In the genomic region with DNA sequence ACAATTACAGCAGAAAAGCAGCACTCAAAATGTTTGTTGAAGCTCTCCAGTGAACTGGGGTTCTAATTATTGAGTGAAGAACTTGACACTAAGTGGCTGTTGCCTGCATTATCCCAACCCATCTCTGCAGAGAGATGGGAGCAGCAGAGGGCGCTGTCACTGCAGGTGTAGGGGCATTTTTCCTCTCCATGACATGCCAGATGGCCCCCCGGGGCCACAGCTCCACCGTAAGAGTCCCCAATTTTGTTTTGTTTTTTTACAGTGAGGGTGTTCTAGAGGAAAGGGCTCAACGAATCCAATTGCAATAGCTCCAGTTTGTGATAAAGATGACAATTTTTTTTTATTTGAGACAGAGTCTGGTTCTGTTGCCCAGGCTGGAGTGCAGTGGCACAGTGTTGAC, we compare ENCODE assay signal across 8 cellular contexts. TPM values are rescaled to one million over a fixed set of nuclear protein-coding genes. Genes with fewer than 3 reads are reported as not detected.
DNase-seq lines count a peak whose midpoint lies in the region; ATAC-seq, FAIRE-seq and TF ChIP-seq lines count a peak whose summit lies in the region.

No MANE protein-coding gene starts in this region.

- intact Hi-C loops in OCI-LY7 (cut with micrococcal nuclease; ENCODE audit: unreplicated experiment) (no loop called here), GM12878 (cut with micrococcal nuclease; ENCODE audit: unreplicated experiment) (loop anchor here (2.0 to 5.0 kb wide), 2 partner anchors 53 to 329 kb away; partner anchors contain the start of gene LTV1)

- CTCF ChIA-PET in HEK293T (lab: Yijun Ruan, JAX) (interaction anchor here (0.7 to 2.6 kb wide), 4 partner anchors 22 to 500 kb away, joined by 3 to 16 read pairs (median 4); no protein-coding TSS in a partner anchor), OCI-LY7 (lab: Charles Lee; ENCODE audit: unreplicated experiment) (no interaction called here), GM12878 (lab: Yijun Ruan, JAX) (interaction anchor here (0.6 to 5.3 kb wide), 50 partner anchors 8 to 1222 kb away, joined by 3 to 44 read pairs (median 4); partner anchors contain the start of genes ADAT2, LTV1, PEX3 and SF3B5)

- peaks cover 33% of the 10 kb centered on the region for H3K4me1 Mint-ChIP-seq in neural crest cell

- H3K4me3 ChIP-seq in DOHH2 (ENCODE audit: low read length) (no peak overlapping the region), OCI-LY7 (ENCODE audit: low read depth, low read length, poor library complexity, severe bottlenecking) (no peak overlapping the region), GM12878 (no peak overlapping the region)

- no peak overlapping the region for H3K27ac Mint-ChIP-seq in neural crest cell (ENCODE audit: unreplicated experiment)

- POLR2A ChIA-PET in HEK293T (lab: Yijun Ruan, JAX) = no interaction called here
- POLR2A ChIA-PET in OCI-LY7 (lab: Charles Lee) = interaction anchor here (1.2 kb wide), 1 partner anchor 34 kb away, joined by 3 read pairs; no protein-coding TSS in a partner anchor
- POLR2A ChIA-PET in GM12878 (lab: Charles Lee) = interaction anchor here (1.0 to 1.5 kb wide), 3 partner anchors 21 to 330 kb away, joined by 3 to 4 read pairs (median 3); partner anchors contain the start of gene LTV1

- H4K20me1 ChIP-seq in DOHH2 (ENCODE audit: control insufficient read depth, insufficient read depth, low read depth, low read length) (no peaks in the 10 kb centered on the region), OCI-LY7 (ENCODE audit: insufficient read depth, low read length) (no peaks in the 10 kb centered on the region), GM12878 (ENCODE audit: control insufficient read depth, insufficient read depth) (no peaks in the 10 kb centered on the region)

- H3K27ac ChIP-seq in DOHH2 (ENCODE audit: low read depth, low read length) = no peak overlapping the region
- H3K27ac ChIP-seq in OCI-LY7 (ENCODE audit: low read depth, low read length, poor library complexity, severe bottlenecking) = no peak overlapping the region
- H3K27ac ChIP-seq in GM12878 (ENCODE audit: control insufficient read depth, insufficient read depth) = no peak overlapping the region

- no peaks in the 10 kb centered on the region for H3K79me2 ChIP-seq in DOHH2 (ENCODE audit: control insufficient read depth, low read length)
- no peaks in the 10 kb centered on the region for H3K79me2 ChIP-seq in OCI-LY7 (ENCODE audit: insufficient read depth, low read depth, low read length)
- H3K79me2 ChIP-seq in GM12878 (ENCODE audit: control insufficient read depth, insufficient read depth, low read length) = peaks cover 18% of the 10 kb centered on the region

- no peaks in the 10 kb centered on the region for H3F3A ChIP-seq in DOHH2 (ENCODE audit: control insufficient read depth, insufficient read depth)

- H3K4me1 ChIP-seq in DOHH2 (ENCODE audit: control insufficient read depth, low read length) = peaks cover 20% of the 10 kb centered on the region
- no peaks in the 10 kb centered on the region for H3K4me1 ChIP-seq in OCI-LY7 (ENCODE audit: insufficient read depth, low read length, poor library complexity, severe bottlenecking)
- H3K4me1 ChIP-seq in GM12878 (ENCODE audit: control insufficient read depth, insufficient read depth, low read length) = peaks cover 16% of the 10 kb centered on the region

- H3K36me3 Mint-ChIP-seq in neural crest cell (ENCODE audit: low read depth) = no peaks in the 10 kb centered on the region

- peaks cover 6% of the 10 kb centered on the region for H3K27me3 Mint-ChIP-seq in neural crest cell (ENCODE audit: low read depth)

- FAIRE-seq in GM12878 (lab: Jason Lieb, UNC) = no peak

- H2AFZ ChIP-seq in OCI-LY7 (ENCODE audit: low read length) (no peak overlapping the region), GM12878 (ENCODE audit: control insufficient read depth, low read depth, low read length) (no peak overlapping the region)

- no peak for TF ChIP-seq POLR2A in GM12878 (IDR thresholded peaks at IDR 0.05; ENCODE audit: low read depth, low read length)

- TF ChIP-seq CTCF in DOHH2 (IDR thresholded peaks at IDR 0.05; ENCODE audit: low read depth, low read length, poor library complexity, severe bottlenecking) (peak; percentile 63), OCI-LY7 (conservative IDR thresholded peaks at IDR 0.05; ENCODE audit: low read length) (peak; percentile 62), GM12878 (IDR thresholded peaks at IDR 0.05 in 2 of 3, conservative IDR thresholded peaks at IDR 0.05 in 1 of 3; ENCODE audit: control insufficient read depth in 2 of 3, extremely low read depth in 1 of 3, insufficient read depth in 1 of 3, low read depth in 3 of 3, low read length in 3 of 3) (peak; percentile 60 to 72 (median 70)), neural crest cell (conservative IDR thresholded peaks at IDR 0.05) (peak; percentile 47)

- peak overlapping the region; percentile 54 for H3K4me3 Mint-ChIP-seq in neural crest cell

- 16% methylated on average over 4 of the region's 4 CpGs for WGBS in GM12878 (ENCODE audit: insufficient coverage, insufficient replicate concordance, low lambda C conversion rate, missing lambda C conversion rate)

- no peak for TF ChIP-seq EP300 in GM12878 (IDR thresholded peaks at IDR 0.05; ENCODE audit: borderline replicate concordance in 1 of 2, control insufficient read depth in 1 of 2, low read depth in 2 of 2, low read length in 2 of 2)

- in situ Hi-C loops in GM12878 (cut with MboI) = no loop called here

- DNase-seq in HEK293T (ENCODE audit: extremely low spot score) = peak; percentile 65
- DNase-seq in OCI-LY7 (ENCODE audit: low spot score) = no peak
- no peak for DNase-seq in GM12878 (ENCODE audit: low read depth, low spot score)
- DNase-seq in neural crest cell (ENCODE audit: low read depth, low spot score) = no peak

- H3K36me3 ChIP-seq in DOHH2 (ENCODE audit: control insufficient read depth, low read length) (no peaks in the 10 kb centered on the region), OCI-LY7 (ENCODE audit: insufficient read depth, low read length) (no peaks in the 10 kb centered on the region), GM12878 (ENCODE audit: control insufficient read depth in 2 of 2, insufficient read depth in 2 of 2, low read length in 1 of 2) (no peaks in the 10 kb centered on the region)

- H3K9me3 ChIP-seq in DOHH2 (ENCODE audit: control insufficient read depth, insufficient read depth, low read length) = no peaks in the 10 kb centered on the region
- H3K9me3 ChIP-seq in OCI-LY7 (ENCODE audit: low read length) = no peaks in the 10 kb centered on the region
- no peaks in the 10 kb centered on the region for H3K9me3 ChIP-seq in GM12878 (replicated peaks; ENCODE audit: control insufficient read depth, insufficient read depth, low read length)

- H3K27me3 ChIP-seq in DOHH2 (ENCODE audit: control insufficient read depth, low read length) = no peaks in the 10 kb centered on the region
- no peaks in the 10 kb centered on the region for H3K27me3 ChIP-seq in GM12878 (replicated peaks in 1 of 2; ENCODE audit: control insufficient read depth in 2 of 2, insufficient read depth in 2 of 2, low read length in 1 of 2)

- H3K9me2 ChIP-seq in DOHH2 (replicated peaks; ENCODE audit: control insufficient read depth, low read length) = no peaks in the 10 kb centered on the region
- no peaks in the 10 kb centered on the region for H3K9me2 ChIP-seq in OCI-LY7 (ENCODE audit: insufficient read depth, low read length)

- SMC1A ChIA-PET in GM12878 (lab: Charles Lee; ENCODE audit: uncharacterized antibody, unreplicated experiment) = interaction anchor here (0.6 to 4.3 kb wide), 24 partner anchors 9 to 577 kb away, joined by 3 to 35 read pairs (median 3); no protein-coding TSS in a partner anchor

- RAD21 ChIA-PET in GM12878 (lab: Charles Lee; ENCODE audit: unreplicated experiment) = interaction anchor here (0.6 to 2.1 kb wide), 14 partner anchors 13 to 826 kb away, joined by 3 to 12 read pairs (median 3); partner anchors contain the start of gene STX11

- peak; percentile 74 for TF ChIP-seq RAD21 in GM12878 (IDR thresholded peaks at IDR 0.05; ENCODE audit: insufficient read depth, low read depth, low read length)

- BruUV-seq in OCI-LY7 (replicated peaks; lab: Mats Ljungman, UMichigan) = no TSS peak
- BruUV-seq in GM12878 (replicated peaks; lab: Mats Ljungman, UMichigan) = no TSS peak

- H3K9ac ChIP-seq in GM12878 (ENCODE audit: control insufficient read depth, insufficient read depth, low read length) = no peak overlapping the region

- H3K4me2 ChIP-seq in DOHH2 (ENCODE audit: low read length) = no peak overlapping the region
- H3K4me2 ChIP-seq in OCI-LY7 (ENCODE audit: low read length) = no peak overlapping the region
- no peak overlapping the region for H3K4me2 ChIP-seq in GM12878 (ENCODE audit: control insufficient read depth, insufficient read depth)

- peaks cover 2% of the 10 kb centered on the region for H3K9me3 Mint-ChIP-seq in neural crest cell

- ATAC-seq in GM12878 (peak; percentile 41), HG03025 (IDR thresholded peaks at IDR 0.05; ENCODE audit: low FRiP score, unreplicated experiment) (no peak), HG02870 (IDR thresholded peaks at IDR 0.05; ENCODE audit: unreplicated experiment) (no peak), GM18873 (IDR thresholded peaks at IDR 0.05; ENCODE audit: low FRiP score, unreplicated experiment) (no peak)

TF ChIP-seq in HEK293T, 16 proteins besides CTCF, POLR2A, EP300 and RAD21 (continues in another document):
- TF ChIP-seq FOXA1 (IDR thresholded peaks at IDR 0.05) = no peak
- no peak for TF ChIP-seq ARNT (IDR thresholded peaks at IDR 0.05)
- no peak for TF ChIP-seq FOXM1 (IDR thresholded peaks at IDR 0.05; ENCODE audit: borderline replicate concordance)

TF ChIP-seq in GM12878, 131 proteins besides CTCF, POLR2A, EP300 and RAD21 (continues in another document):
- 0 out of 2 replicates have a peak, but pooled peaks have one; percentile 58 for TF ChIP-seq IRF4 (IDR thresholded peaks at IDR 0.05; ENCODE audit: low read depth, low read length)

RNA-seq across cellular contexts. Expression of gene FUCA2, which starts 1.9 kb away (rescaled TPM):
- not detected in 2 replicates for total RNA-seq in OCI-LY7 (2014; rRNA removed; shearing (Covaris generic))
- total RNA-seq in OCI-LY7 (2022) (not detected in 2 replicates), GM12878 (2014; rRNA removed) (19.5 and 19.7 TPM in 2 replicates), GM12878 (2014; rRNA removed; fragmentation: Illumina TruSeq; extraction: Trizol) (22.2 and 22.3 TPM in 2 replicates), GM12878 (2021) (33.2 and 33.6 TPM in 2 replicates), neural crest cell (48.9 and 52.3 TPM in 2 replicates)
- total RNA-seq in GM12878 (2013; cell fraction: nucleolus; rRNA removed) = 22.0 and 22.3 TPM in 2 replicates
- polyA plus RNA-seq in GM12878 (2011; ENCODE audit: low read depth) = 17.9 TPM
- polyA plus RNA-seq in GM12878 (2011; rRNA removed) (19.2 and 23.5 TPM in 2 replicates), GM12878 (2014; fragmentation: Illumina TruSeq; extraction: Trizol) (22.2 and 28.2 TPM in 2 replicates), GM12878 (2014; fragmentation: Nextera tagmentation; extraction: Ambion mirVana) (10 to 100 TPM in 1 of 2 experiments, 1 to 10 TPM in 1; 5.7 to 11.8 TPM), GM12878 (2014; rRNA removed) (20.8 and 21.1 TPM in 2 replicates), GM12878 (2016; fragmentation: Nextera tagmentation; extraction: Ambion mirVana) (10 to 100 TPM; 35.0 to 36.2 TPM)
- polyA plus RNA-seq in GM12878 (2011; cell fraction: cytosol; rRNA removed) = 12.1 and 13.8 TPM in 2 replicates
- 11.3 and 12.5 TPM in 2 replicates for polyA plus RNA-seq in GM12878 (2011; cell fraction: nucleus; rRNA removed)
- 17.7 and 18.7 TPM in 2 replicates for polyA plus RNA-seq in GM12878 (2012)
- 8.8 and 9.1 TPM in 2 replicates for polyA minus RNA-seq in GM12878 (2011; rRNA and poly(A)+ RNA removed)
- polyA minus RNA-seq in GM12878 (2011; cell fraction: cytosol; rRNA and poly(A)+ RNA removed) = 5.2 and 7.6 TPM in 2 replicates
- 2.8 and 3.7 TPM in 2 replicates for polyA minus RNA-seq in GM12878 (2011; cell fraction: nucleus; rRNA and poly(A)+ RNA removed)

Comparison
In these comparisons a context has a peak if more than half of its experiments do, and no peak if none do; other contexts are left out.
1. RNA of gene FUCA2, which starts 1.9 kb away (total RNA-seq): 48.9 to 52.3 TPM in neural crest cell and 19.5 to 33.6 TPM in GM12878; not detected in OCI-LY7; every median in the first group is over 10 times any median in the second.
2. Peak in every context shown above with its lines, with median percentiles within 50 percentile points of each other: CTCF ChIP-seq.